In the genomic region with DNA sequence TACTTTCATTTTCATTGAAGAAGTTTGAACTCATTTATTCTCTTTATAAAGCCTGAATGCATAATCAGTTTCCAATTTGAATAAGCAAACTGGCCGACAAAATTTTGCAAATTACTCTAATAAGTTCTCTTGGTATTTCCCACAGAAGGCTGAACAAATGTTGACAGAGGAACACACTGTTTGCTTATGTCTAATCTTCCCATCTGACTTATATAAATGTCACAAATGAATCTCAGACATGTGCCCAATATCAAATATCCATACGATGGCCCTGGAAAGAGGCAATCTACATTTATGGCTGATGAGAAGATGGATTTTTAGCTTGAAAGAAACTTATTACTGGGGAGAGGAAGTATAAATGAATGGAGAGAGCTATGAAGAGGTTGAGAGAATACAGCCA, we compare ENCODE assay signal across 23 cellular contexts.
"Had no signal": no experiment of that assay in that cellular context is flagged by ENCODE, and none has a peak within 500 bp of the region (broad histone marks: within the 10 kb centered on the region; RNA-seq: fewer than 3 reads in every experiment).

No MANE protein-coding gene starts in this region.

- DNase-seq: effector CD8-positive, alpha-beta T cell; endodermal cell; foreskin fibroblast; gastrocnemius medialis; head of caudate nucleus; kidney; mesenchymal stem cell; mucosa of descending colon; naive B cell; right lobe of liver; small intestine; stimulated activated CD4-positive, alpha-beta T cell treated with anti-CD3 and anti-CD28 coated beads, Interleukin-15, amount 100 ng/mL, for 24 hours; stimulated activated CD4-positive, alpha-beta T cell treated with anti-CD3 and anti-CD28 coated beads, Interleukin-2, amount 100 ng/mL, for 48 hours; stimulated activated naive B cell treated with anti-CD40 and anti-IgM and Interleukin-4, amounts not matched to agents 10 μg/mL and 1 μg/mL and 100 μg/mL, for 72 hours; upper lobe of left lung had no signal

- H3K27me3 ChIP-seq: gastrocnemius medialis, neutrophil, right lobe of liver, tibial nerve, upper lobe of left lung had no signal

- H3K27ac ChIP-seq: epithelial cell of prostate, gastrocnemius medialis, neutrophil, parathyroid adenoma, right lobe of liver, thoracic aorta, tibial nerve, upper lobe of left lung had no signal

- H3K36me3 ChIP-seq: gastrocnemius medialis, neutrophil, right lobe of liver, thoracic aorta, tibial nerve, upper lobe of left lung had no signal

- H3K9ac ChIP-seq: parathyroid adenoma had no signal

- H3K9me3 ChIP-seq: gastrocnemius medialis, mucosa of descending colon, neutrophil, right lobe of liver, thoracic aorta, tibial nerve, upper lobe of left lung had no signal

- H3K4me1 ChIP-seq: gastrocnemius medialis, parathyroid adenoma, right lobe of liver, upper lobe of left lung had no signal

- ATAC-seq: esophagus mucosa; gastrocnemius medialis; left lobe of liver; mucosa of descending colon; natural killer cell treated with Interleukin-12 subunit alpha and Interleukin-12 subunit beta and Interleukin-15 and Interleukin-18, amount 100 ng/mL, for 72 hours; right lobe of liver; stimulated activated naive B cell treated with anti-CD40 and anti-IgM and Interleukin-4, amounts not matched to agents 10 μg/mL and 1 μg/mL and 100 μg/mL, for 72 hours had no signal

- H3K4me3 ChIP-seq: gastrocnemius medialis, mucosa of descending colon, right lobe of liver, thoracic aorta, tibial nerve, upper lobe of left lung had no signal
